Comparison of ENCODE assay signal across 15 cellular contexts in genomic region chr1:91584309-91584708, GRCh38.
"Had no signal": no experiment of that assay in that cellular context is flagged by ENCODE, and none has a peak within 500 bp of the region (broad histone marks: within the 10 kb centered on the region; RNA-seq: fewer than 3 reads in every experiment).

No MANE protein-coding gene starts in this region.

- H3K27me3 Mint-ChIP-seq: T-cell had no signal

- ATAC-seq: activated naive CD4-positive, alpha-beta T cell treated with anti-CD3 and anti-CD28 coated beads, Interleukin-2, amount 50 U/mL, for 72 hours; activated T-cell treated with anti-CD3 and anti-CD28 coated beads, Interleukin-2, amount 50 U/mL, for 72 hours; esophagus mucosa; left lobe of liver; mucosa of descending colon; natural killer cell; T-cell had no signal

- H3K9me3 Mint-ChIP-seq: activated naive CD4-positive, alpha-beta T cell treated with anti-CD3 and anti-CD28 coated beads, Interleukin-2, amount 50 U/mL, for 72 hours; natural killer cell; T-cell had no signal

- H3K4me3 Mint-ChIP-seq: activated CD4-positive, alpha-beta T cell treated with anti-CD3 and anti-CD28 coated beads, Interleukin-2, amount 10 ng/mL, durations not matched to agents 7 days and 5 days; activated T-cell treated with anti-CD3 and anti-CD28 coated beads, Interleukin-2, amount 50 U/mL, for 72 hours; natural killer cell; T-cell had no signal

- H3K4me3 ChIP-seq: mucosa of descending colon, prostate gland had no signal

- H3K36me3 Mint-ChIP-seq: activated naive CD4-positive, alpha-beta T cell treated with anti-CD3 and anti-CD28 coated beads, Interleukin-2, amount 50 U/mL, for 72 hours; natural killer cell; T-cell had no signal

- H3K27ac Mint-ChIP-seq: activated CD4-positive, alpha-beta T cell treated with anti-CD3 and anti-CD28 coated beads, Interleukin-2, amount 10 ng/mL, durations not matched to agents 7 days and 5 days; activated naive CD4-positive, alpha-beta T cell treated with anti-CD3 and anti-CD28 coated beads, Interleukin-2, amount 50 U/mL, for 72 hours; activated T-cell treated with anti-CD3 and anti-CD28 coated beads, Interleukin-2, amount 50 U/mL, for 72 hours; T-cell had no signal

- H3K36me3 ChIP-seq: prostate gland had no signal

- DNase-seq: activated CD4-positive, alpha-beta T cell treated with anti-CD3 and anti-CD28 coated beads, Interleukin-2, amount 10 ng/mL, durations not matched to agents 7 days and 5 days; activated CD8-positive, alpha-beta memory T cell treated with anti-CD3 and anti-CD28 coated beads, Interleukin-2, amount 50 U/mL, for 48 hours; activated gamma-delta T cell; activated T-cell treated with anti-CD3 and anti-CD28 coated beads, Interleukin-2, amount 50 U/mL, for 72 hours; caudate nucleus; foreskin melanocyte; mucosa of descending colon; natural killer cell; stimulated activated CD4-positive, alpha-beta T cell treated with anti-CD3 and anti-CD28 coated beads, Interleukin-2, amount 100 ng/mL, for 24 hours; T-cell; T-helper 9 cell had no signal

- H3K9me3 ChIP-seq: mucosa of descending colon, prostate gland had no signal
